Comparison of ENCODE assay signal across 26 cellular contexts in genomic region chr15:27701956-27702355, GRCh38.
"Had no signal": no experiment of that assay in that cellular context is flagged by ENCODE, and none has a peak within 500 bp of the region (broad histone marks: within the 10 kb centered on the region; RNA-seq: fewer than 3 reads in every experiment).

No MANE protein-coding gene starts in this region.

- H3K9me3 ChIP-seq: body of pancreas, colonic mucosa, thoracic aorta, vagina had no signal

- DNase-seq: activated CD4-positive, alpha-beta T cell treated with anti-CD3 and anti-CD28 coated beads for 36 hours; activated CD4-positive, alpha-beta T cell treated with anti-CD3 and anti-CD28 coated beads, Interleukin-2, amount 50 U/mL, for 4 hours; activated CD4-positive, CD25-positive, alpha-beta regulatory T cell; activated naive CD4-positive, alpha-beta T cell treated with Interleukin-2 at 50 U/mL for 16 hours; activated T-cell treated with anti-CD3 and anti-CD28 coated beads for 4 hours; activated T-cell treated with anti-CD3 and anti-CD28 coated beads, Interleukin-2, amount 50 U/mL, for 72 hours; aorta; body of pancreas; colonic mucosa; effector memory CD8-positive, alpha-beta T cell; erythroblast; head of caudate nucleus; hippocampal formation; left colon; naive thymus-derived CD8-positive, alpha-beta T cell; stimulated activated CD4-positive, alpha-beta T cell treated with anti-CD3 and anti-CD28 coated beads, Interleukin-12 subunit alpha, Interleukin-12 subunit beta, amount 100 ng/mL, for 4 hours; stimulated activated CD4-positive, alpha-beta T cell treated with anti-CD3 and anti-CD28 coated beads, Interleukin-4, amount 100 ng/mL, for 1 hour; stimulated activated naive CD8-positive, alpha-beta T cell treated with anti-CD3 and anti-CD28 coated beads, Interleukin-15, Interleukin-2, amounts not matched to agents 100 U/mL and 50 U/mL, for 24 hours; T-helper 1 cell had no signal

- H3K27ac Mint-ChIP-seq: activated CD4-positive, alpha-beta T cell treated with anti-CD3 and anti-CD28 coated beads for 36 hours; activated naive CD8-positive, alpha-beta T cell; activated T-cell treated with anti-CD3 and anti-CD28 coated beads, Interleukin-2, amount 50 U/mL, for 72 hours; effector memory CD8-positive, alpha-beta T cell; naive thymus-derived CD8-positive, alpha-beta T cell; T-helper 2 cell treated with Interferon-gamma antibody and Interleukin-4, amounts not matched to agents 5 μg/mL and 100 μg/mL, for 36 hours; type B pancreatic cell had no signal

- H3K4me1 Mint-ChIP-seq: activated CD4-positive, alpha-beta T cell treated with anti-CD3 and anti-CD28 coated beads for 36 hours; naive thymus-derived CD8-positive, alpha-beta T cell had no signal

- H3K27me3 ChIP-seq: body of pancreas, colonic mucosa, vagina had no signal

- H3K4me1 ChIP-seq: body of pancreas, colonic mucosa, vagina had no signal

- H3K27ac ChIP-seq: body of pancreas, colonic mucosa, thoracic aorta, vagina had no signal

- H3K27me3 Mint-ChIP-seq: activated CD4-positive, alpha-beta T cell treated with anti-CD3 and anti-CD28 coated beads for 36 hours; activated naive CD8-positive, alpha-beta T cell; effector memory CD8-positive, alpha-beta T cell had no signal

- H3K9me3 Mint-ChIP-seq: type B pancreatic cell had no signal

- H3K36me3 Mint-ChIP-seq: activated naive CD8-positive, alpha-beta T cell; naive thymus-derived CD8-positive, alpha-beta T cell; type B pancreatic cell had no signal

- H3K4me3 ChIP-seq: body of pancreas, colonic mucosa, skin epidermis, thoracic aorta, vagina had no signal

- H3K4me3 Mint-ChIP-seq: activated CD4-positive, alpha-beta T cell treated with anti-CD3 and anti-CD28 coated beads for 36 hours; activated naive CD8-positive, alpha-beta T cell; activated T-cell treated with anti-CD3 and anti-CD28 coated beads, Interleukin-2, amount 50 U/mL, for 72 hours; effector memory CD8-positive, alpha-beta T cell; naive thymus-derived CD8-positive, alpha-beta T cell; T-helper 2 cell treated with Interferon-gamma antibody and Interleukin-4, amounts not matched to agents 5 μg/mL and 100 μg/mL, for 36 hours; type B pancreatic cell had no signal

- H3K36me3 ChIP-seq: colonic mucosa, thoracic aorta, vagina had no signal

- FAIRE-seq: keratinocyte had no signal
